Comparison of ENCODE assay signal across 1 cellular context in the genomic region with DNA sequence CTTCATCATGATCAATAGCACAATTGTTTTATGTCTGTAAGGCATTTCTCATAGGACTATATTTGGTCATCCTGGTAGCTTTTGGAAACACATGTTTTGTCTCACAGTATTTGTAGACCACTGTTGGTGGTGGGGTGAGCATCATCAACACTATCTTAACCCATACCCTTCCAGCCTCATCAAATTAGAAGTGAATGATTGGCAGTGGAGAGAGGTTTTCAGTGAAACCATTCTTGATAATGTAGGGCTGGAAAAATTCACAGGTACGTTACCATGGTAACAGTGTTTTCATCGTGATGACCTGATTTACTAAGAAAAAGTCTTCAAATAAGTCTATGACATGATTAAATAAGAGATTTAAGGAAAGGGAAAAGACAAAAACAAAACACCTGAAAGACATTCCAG.
TF ChIP-seq lines count a peak whose summit lies in the region.

No MANE protein-coding gene starts in this region.

TF ChIP-seq in GM23338, 12 proteins besides CTCF, POLR2A, EP300 and RAD21:
- TF ChIP-seq ZNF462 (CRISPR knock-in tag; IDR thresholded peaks at IDR 0.05) (no peak), NANOG (IDR thresholded peaks at IDR 0.05; ENCODE audit: borderline replicate concordance) (no peak), ZNF114 (CRISPR knock-in tag; IDR thresholded peaks at IDR 0.05) (no peak), POLR2AphosphoS5 (IDR thresholded peaks at IDR 0.05; ENCODE audit: low read depth) (no peak), REST (IDR thresholded peaks at IDR 0.05; ENCODE audit: unreplicated experiment) (no peak), EZH2 (IDR thresholded peaks at IDR 0.05; ENCODE audit: low read depth, unreplicated experiment) (no peak), STAT1 (IDR thresholded peaks at IDR 0.05; ENCODE audit: unreplicated experiment) (no peak), ZNF331 (CRISPR knock-in tag; IDR thresholded peaks at IDR 0.05; ENCODE audit: low read depth) (no peak), CREB1 (CRISPR knock-in tag; IDR thresholded peaks at IDR 0.05; ENCODE audit: low read depth) (no peak), JUNB (IDR thresholded peaks at IDR 0.05; ENCODE audit: unreplicated experiment) (no peak), EZH2phosphoT487 (IDR thresholded peaks at IDR 0.05; ENCODE audit: unreplicated experiment) (no peak)
- TF ChIP-seq, protein P1, sequence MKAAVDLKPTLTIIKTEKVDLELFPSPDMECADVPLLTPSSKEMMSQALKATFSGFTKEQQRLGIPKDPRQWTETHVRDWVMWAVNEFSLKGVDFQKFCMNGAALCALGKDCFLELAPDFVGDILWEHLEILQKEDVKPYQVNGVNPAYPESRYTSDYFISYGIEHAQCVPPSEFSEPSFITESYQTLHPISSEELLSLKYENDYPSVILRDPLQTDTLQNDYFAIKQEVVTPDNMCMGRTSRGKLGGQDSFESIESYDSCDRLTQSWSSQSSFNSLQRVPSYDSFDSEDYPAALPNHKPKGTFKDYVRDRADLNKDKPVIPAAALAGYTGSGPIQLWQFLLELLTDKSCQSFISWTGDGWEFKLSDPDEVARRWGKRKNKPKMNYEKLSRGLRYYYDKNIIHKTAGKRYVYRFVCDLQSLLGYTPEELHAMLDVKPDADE (IDR thresholded peaks at IDR 0.05), result no peak
TF ChIP-seq in GM23338: peak in this region for 0.
